ENCODE assay signal across 8 cellular contexts in the genomic region with DNA sequence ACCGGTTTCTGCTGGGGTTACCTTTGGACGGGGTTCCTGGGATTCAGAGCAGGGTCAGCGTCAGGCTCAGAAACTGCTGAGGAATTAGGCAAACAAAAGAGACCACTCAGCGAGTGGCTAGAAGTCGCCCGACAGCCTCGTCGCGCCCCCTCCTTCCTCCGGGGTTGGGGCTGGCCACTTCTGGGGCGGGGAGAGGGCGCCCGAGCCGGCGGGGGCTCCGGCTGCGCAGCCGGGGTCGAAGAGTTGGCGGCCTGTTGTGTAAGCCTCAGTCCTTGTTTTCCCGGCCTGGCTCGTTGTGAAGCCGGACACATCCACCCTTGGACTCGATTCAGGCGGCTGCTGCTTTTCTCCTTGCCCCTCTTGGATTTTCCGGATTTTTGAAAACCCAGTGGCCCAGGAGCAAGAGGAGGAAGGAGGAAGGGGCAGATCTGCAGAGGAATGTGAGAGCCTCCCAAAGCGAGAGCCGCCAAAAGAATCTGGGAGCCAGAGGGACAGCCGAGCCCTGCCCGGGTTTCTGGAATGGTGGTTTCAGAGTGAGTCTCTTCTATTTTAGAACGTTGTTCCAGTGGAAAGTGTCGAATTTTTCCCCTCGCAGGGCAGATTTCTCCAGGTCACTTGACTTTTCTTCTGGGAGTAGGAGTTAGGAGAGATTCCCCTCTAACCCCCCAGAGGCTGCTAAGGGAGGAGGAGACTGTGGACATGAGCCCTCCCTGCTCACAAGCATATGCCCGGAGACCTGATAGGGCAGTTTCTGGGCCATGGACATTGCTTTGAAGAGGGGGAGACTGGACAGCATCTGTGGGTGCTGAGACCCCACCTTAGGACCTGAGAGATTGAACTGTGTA. TPM values are rescaled to one million over a fixed set of nuclear protein-coding genes. Genes with fewer than 3 reads are reported as not detected.
A peak's percentile ranks its signal among the peaks of the same experiment; 100 is the strongest.
DNase-seq lines count a peak whose midpoint lies in the region; ATAC-seq and TF ChIP-seq lines count a peak whose summit lies in the region.

No MANE protein-coding gene starts in this region.

- H3K27ac ChIP-seq in coronary artery = peak overlapping the region; percentile 94 to 99
- peak overlapping the region; percentile 95 for H3K27ac ChIP-seq in lower lobe of right lung
- peak overlapping the region; percentile 80 for H3K27ac ChIP-seq in thymus (ENCODE audit: low read depth)

- H3K27me3 ChIP-seq in lower lobe of right lung (ENCODE audit: low read depth) (no peaks in the 10 kb centered on the region), thymus (ENCODE audit: control insufficient read depth, insufficient read depth) (peaks cover 20% of the 10 kb centered on the region)

- ATAC-seq in lower lobe of right lung (peak; percentile 47 to 55), HG03280 (IDR thresholded peaks at IDR 0.05; ENCODE audit: unreplicated experiment) (no peak)

- H3K36me3 ChIP-seq in lower lobe of right lung = peaks cover 17% of the 10 kb centered on the region
- no peaks in the 10 kb centered on the region for H3K36me3 ChIP-seq in thymus (ENCODE audit: control insufficient read depth, insufficient read depth)

- no peaks in the 10 kb centered on the region for H3K9me3 ChIP-seq in lower lobe of right lung
- no peaks in the 10 kb centered on the region for H3K9me3 ChIP-seq in thymus (ENCODE audit: control insufficient read depth)

- H3K4me1 ChIP-seq in lower lobe of right lung (peaks cover 62% of the 10 kb centered on the region), thymus (ENCODE audit: control insufficient read depth, insufficient read depth, low read length) (no peaks in the 10 kb centered on the region)

- peak overlapping the region; percentile 88 for H3K4me3 ChIP-seq in coronary artery
- H3K4me3 ChIP-seq in lower lobe of right lung = peak overlapping the region; percentile 82
- peak overlapping the region; percentile 63 for H3K4me3 ChIP-seq in thymus (ENCODE audit: low read length)

- no peak for TF ChIP-seq CTCF in coronary artery (IDR thresholded peaks at IDR 0.05)
- TF ChIP-seq CTCF in lower lobe of right lung (IDR thresholded peaks at IDR 0.05) = no peak

- DNase-seq in COLO668 (lab: John Stamatoyannopoulos, UW; ENCODE audit: unreplicated experiment) (peak; percentile 41), NCI-H69 (lab: John Stamatoyannopoulos, UW) (peak; percentile 28), coronary artery (ENCODE audit: low spot score) (no peak), lower lobe of right lung (peak; percentile 68), NOMO-1 treated with DMSO at 0.1 percent for 48 hours (lab: John Stamatoyannopoulos, UW; ENCODE audit: unreplicated experiment) (no peak)
- no peak for DNase-seq in effector CD8-positive, alpha-beta T cell (lab: John Stamatoyannopoulos, UW)

- intact Hi-C loops in lower lobe of right lung (cut with DNase I) = no loop called here

- WGBS in thymus = 25% methylated on average over 34 of the region's 34 CpGs

RNA-seq across cellular contexts. Expression of a gene that starts 0.7 kb away (rescaled TPM):
- total RNA-seq in lower lobe of right lung = 28.9 TPM
- 11.3 TPM for polyA plus RNA-seq in thymus

RNA-seq across cellular contexts. Expression of a gene that starts 8.4 kb away (rescaled TPM):
- 56.5 TPM for total RNA-seq in lower lobe of right lung
- 97.3 TPM for polyA plus RNA-seq in thymus

RNA-seq across cellular contexts. Expression of a gene that starts 22.9 kb away (rescaled TPM):
- 21.7 TPM for total RNA-seq in lower lobe of right lung
- polyA plus RNA-seq in thymus = 22.2 TPM

Comparison
In these comparisons a context has a peak if more than half of its experiments do, and no peak if none do; other contexts are left out.
1. DNase-seq: peak in COLO668 (single experiment), NCI-H69 (single experiment) and lower lobe of right lung (single experiment); none in coronary artery (single experiment), NOMO-1 treated with DMSO at 0.1 percent for 48 hours (single experiment) and effector CD8-positive, alpha-beta T cell (single experiment).
2. Peak in every context shown above with its lines, with median percentiles within 50 percentile points of each other: H3K27ac ChIP-seq and H3K4me3 ChIP-seq.